ENCODE assay signal across 1 cellular context in the genomic region with DNA sequence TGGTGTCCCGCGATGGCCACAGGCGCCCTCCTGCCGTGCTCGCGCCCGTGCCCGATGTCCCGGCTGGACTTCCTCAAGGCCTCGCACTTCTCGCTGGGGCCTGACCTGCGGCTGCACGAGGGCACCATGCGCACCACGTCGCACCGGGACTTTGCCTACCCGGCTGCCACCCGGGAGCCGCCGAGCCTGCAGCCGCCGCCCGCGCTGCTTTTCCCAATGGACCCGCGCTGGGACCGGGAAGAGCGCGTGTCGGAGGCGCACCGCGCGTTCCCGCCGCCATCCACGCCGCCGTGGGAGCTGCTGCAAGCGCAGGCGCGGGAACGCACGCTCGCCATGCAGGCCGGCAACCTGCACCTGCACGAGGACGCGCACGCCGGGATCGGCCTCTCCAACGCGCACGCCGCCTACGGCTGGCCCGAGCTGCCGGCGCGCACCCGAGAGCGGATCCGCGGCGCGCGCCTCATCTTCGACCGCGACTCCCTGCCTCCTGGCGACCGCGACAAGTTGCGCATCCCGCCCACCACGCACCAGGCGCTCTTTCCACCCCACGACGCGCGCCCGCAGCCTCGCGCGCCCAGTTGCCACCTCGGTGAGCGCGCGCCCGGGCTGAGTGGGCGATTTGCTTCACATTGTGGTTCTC.
TF ChIP-seq lines count a peak whose summit lies in the region.

No MANE protein-coding gene starts in this region.

TF ChIP-seq in K562, 482 proteins besides CTCF, POLR2A, EP300 and RAD21 (continued from another document and continues in another):
- TF ChIP-seq PHF8 (IDR thresholded peaks at IDR 0.05; ENCODE audit: borderline replicate concordance, low read length): peak; percentile 52; the same call in 1 of the 2 replicates
- peak; percentile 32 for TF ChIP-seq RBBP5 (IDR thresholded peaks at IDR 0.05; ENCODE audit: borderline replicate concordance, insufficient read depth, low read length, poor library complexity, severe bottlenecking)
- TF ChIP-seq ZNF184 (CRISPR knock-in tag; IDR thresholded peaks at IDR 0.05): no peak
- no peak for TF ChIP-seq CEBPG (CRISPR knock-in tag; IDR thresholded peaks at IDR 0.05)
- no peak for TF ChIP-seq CEBPG (tag; conservative IDR thresholded peaks at IDR 0.05 in 1 of 2, IDR thresholded peaks at IDR 0.05 in 1 of 2)
- TF ChIP-seq, protein P1, sequence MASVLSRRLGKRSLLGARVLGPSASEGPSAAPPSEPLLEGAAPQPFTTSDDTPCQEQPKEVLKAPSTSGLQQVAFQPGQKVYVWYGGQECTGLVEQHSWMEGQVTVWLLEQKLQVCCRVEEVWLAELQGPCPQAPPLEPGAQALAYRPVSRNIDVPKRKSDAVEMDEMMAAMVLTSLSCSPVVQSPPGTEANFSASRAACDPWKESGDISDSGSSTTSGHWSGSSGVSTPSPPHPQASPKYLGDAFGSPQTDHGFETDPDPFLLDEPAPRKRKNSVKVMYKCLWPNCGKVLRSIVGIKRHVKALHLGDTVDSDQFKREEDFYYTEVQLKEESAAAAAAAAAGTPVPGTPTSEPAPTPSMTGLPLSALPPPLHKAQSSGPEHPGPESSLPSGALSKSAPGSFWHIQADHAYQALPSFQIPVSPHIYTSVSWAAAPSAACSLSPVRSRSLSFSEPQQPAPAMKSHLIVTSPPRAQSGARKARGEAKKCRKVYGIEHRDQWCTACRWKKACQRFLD (CRISPR knock-in tag; IDR thresholded peaks at IDR 0.05): 0 out of 2 replicates have a peak, but pooled peaks have one; percentile 50
- no peak for TF ChIP-seq ZFP30 (CRISPR knock-in tag; IDR thresholded peaks at IDR 0.05; ENCODE audit: borderline replicate concordance)
- TF ChIP-seq, protein P2, sequence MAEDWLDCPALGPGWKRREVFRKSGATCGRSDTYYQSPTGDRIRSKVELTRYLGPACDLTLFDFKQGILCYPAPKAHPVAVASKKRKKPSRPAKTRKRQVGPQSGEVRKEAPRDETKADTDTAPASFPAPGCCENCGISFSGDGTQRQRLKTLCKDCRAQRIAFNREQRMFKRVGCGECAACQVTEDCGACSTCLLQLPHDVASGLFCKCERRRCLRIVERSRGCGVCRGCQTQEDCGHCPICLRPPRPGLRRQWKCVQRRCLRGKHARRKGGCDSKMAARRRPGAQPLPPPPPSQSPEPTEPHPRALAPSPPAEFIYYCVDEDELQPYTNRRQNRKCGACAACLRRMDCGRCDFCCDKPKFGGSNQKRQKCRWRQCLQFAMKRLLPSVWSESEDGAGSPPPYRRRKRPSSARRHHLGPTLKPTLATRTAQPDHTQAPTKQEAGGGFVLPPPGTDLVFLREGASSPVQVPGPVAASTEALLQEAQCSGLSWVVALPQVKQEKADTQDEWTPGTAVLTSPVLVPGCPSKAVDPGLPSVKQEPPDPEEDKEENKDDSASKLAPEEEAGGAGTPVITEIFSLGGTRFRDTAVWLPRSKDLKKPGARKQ (CRISPR knock-in tag; IDR thresholded peaks at IDR 0.05): 0 out of 2 replicates have a peak, but pooled peaks have one; percentile 23
- TF ChIP-seq, protein P3, sequence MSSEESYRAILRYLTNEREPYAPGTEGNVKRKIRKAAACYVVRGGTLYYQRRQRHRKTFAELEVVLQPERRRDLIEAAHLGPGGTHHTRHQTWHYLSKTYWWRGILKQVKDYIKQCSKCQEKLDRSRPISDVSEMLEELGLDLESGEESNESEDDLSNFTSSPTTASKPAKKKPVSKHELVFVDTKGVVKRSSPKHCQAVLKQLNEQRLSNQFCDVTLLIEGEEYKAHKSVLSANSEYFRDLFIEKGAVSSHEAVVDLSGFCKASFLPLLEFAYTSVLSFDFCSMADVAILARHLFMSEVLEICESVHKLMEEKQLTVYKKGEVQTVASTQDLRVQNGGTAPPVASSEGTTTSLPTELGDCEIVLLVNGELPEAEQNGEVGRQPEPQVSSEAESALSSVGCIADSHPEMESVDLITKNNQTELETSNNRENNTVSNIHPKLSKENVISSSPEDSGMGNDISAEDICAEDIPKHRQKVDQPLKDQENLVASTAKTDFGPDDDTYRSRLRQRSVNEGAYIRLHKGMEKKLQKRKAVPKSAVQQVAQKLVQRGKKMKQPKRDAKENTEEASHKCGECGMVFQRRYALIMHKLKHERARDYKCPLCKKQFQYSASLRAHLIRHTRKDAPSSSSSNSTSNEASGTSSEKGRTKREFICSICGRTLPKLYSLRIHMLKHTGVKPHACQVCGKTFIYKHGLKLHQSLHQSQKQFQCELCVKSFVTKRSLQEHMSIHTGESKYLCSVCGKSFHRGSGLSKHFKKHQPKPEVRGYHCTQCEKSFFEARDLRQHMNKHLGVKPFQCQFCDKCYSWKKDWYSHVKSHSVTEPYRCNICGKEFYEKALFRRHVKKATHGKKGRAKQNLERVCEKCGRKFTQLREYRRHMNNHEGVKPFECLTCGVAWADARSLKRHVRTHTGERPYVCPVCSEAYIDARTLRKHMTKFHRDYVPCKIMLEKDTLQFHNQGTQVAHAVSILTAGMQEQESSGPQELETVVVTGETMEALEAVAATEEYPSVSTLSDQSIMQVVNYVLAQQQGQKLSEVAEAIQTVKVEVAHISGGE (CRISPR knock-in tag; IDR thresholded peaks at IDR 0.05): peak in 1 of 3 experiments; percentile 46; a peak in 1 of 6 replicates
- no peak for TF ChIP-seq ZNF445 (CRISPR knock-in tag; IDR thresholded peaks at IDR 0.05; ENCODE audit: low read depth)
- TF ChIP-seq, protein P4, sequence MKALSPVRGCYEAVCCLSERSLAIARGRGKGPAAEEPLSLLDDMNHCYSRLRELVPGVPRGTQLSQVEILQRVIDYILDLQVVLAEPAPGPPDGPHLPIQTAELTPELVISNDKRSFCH (CRISPR knock-in tag; IDR thresholded peaks at IDR 0.05): no peak
- TF ChIP-seq, protein P4 (tag; IDR thresholded peaks at IDR 0.05): peak; percentile 46; the same call in 1 of the 2 replicates
- TF ChIP-seq YY1 (IDR thresholded peaks at IDR 0.05; ENCODE audit: borderline replicate concordance in 1 of 3, control insufficient read depth in 1 of 3, extremely low read depth in 1 of 3, insufficient read depth in 3 of 3, insufficient read length in 1 of 3, insufficient replicate concordance in 2 of 3, low read depth in 1 of 3, low read length in 2 of 3): peak in 1 of 3 experiments; percentile 28
- TF ChIP-seq C11orf30 (IDR thresholded peaks at IDR 0.05; ENCODE audit: low read depth): no peak
- no peak for TF ChIP-seq ZNF140 (CRISPR knock-in tag; IDR thresholded peaks at IDR 0.05)
- no peak for TF ChIP-seq NCOA2 (IDR thresholded peaks at IDR 0.05; ENCODE audit: partially characterized antibody in 2 of 2)
- no peak for TF ChIP-seq HDAC8 (tag; IDR thresholded peaks at IDR 0.05)
- TF ChIP-seq CXXC5 (CRISPR knock-in tag; IDR thresholded peaks at IDR 0.05): peak; percentile 81
- TF ChIP-seq, protein P5, sequence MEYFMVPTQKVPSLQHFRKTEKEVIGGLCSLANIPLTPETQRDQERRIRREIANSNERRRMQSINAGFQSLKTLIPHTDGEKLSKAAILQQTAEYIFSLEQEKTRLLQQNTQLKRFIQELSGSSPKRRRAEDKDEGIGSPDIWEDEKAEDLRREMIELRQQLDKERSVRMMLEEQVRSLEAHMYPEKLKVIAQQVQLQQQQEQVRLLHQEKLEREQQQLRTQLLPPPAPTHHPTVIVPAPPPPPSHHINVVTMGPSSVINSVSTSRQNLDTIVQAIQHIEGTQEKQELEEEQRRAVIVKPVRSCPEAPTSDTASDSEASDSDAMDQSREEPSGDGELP (CRISPR knock-in tag; IDR thresholded peaks at IDR 0.05; ENCODE audit: borderline replicate concordance): peak; percentile 40; the same call in 1 of the 2 replicates
- no peak for TF ChIP-seq ZNF551 (CRISPR knock-in tag; IDR thresholded peaks at IDR 0.05)
- peak; percentile 71; the same call in 1 of the 2 replicates for TF ChIP-seq ZNF764 (CRISPR knock-in tag; IDR thresholded peaks at IDR 0.05; ENCODE audit: low read depth)
- TF ChIP-seq, protein P6, sequence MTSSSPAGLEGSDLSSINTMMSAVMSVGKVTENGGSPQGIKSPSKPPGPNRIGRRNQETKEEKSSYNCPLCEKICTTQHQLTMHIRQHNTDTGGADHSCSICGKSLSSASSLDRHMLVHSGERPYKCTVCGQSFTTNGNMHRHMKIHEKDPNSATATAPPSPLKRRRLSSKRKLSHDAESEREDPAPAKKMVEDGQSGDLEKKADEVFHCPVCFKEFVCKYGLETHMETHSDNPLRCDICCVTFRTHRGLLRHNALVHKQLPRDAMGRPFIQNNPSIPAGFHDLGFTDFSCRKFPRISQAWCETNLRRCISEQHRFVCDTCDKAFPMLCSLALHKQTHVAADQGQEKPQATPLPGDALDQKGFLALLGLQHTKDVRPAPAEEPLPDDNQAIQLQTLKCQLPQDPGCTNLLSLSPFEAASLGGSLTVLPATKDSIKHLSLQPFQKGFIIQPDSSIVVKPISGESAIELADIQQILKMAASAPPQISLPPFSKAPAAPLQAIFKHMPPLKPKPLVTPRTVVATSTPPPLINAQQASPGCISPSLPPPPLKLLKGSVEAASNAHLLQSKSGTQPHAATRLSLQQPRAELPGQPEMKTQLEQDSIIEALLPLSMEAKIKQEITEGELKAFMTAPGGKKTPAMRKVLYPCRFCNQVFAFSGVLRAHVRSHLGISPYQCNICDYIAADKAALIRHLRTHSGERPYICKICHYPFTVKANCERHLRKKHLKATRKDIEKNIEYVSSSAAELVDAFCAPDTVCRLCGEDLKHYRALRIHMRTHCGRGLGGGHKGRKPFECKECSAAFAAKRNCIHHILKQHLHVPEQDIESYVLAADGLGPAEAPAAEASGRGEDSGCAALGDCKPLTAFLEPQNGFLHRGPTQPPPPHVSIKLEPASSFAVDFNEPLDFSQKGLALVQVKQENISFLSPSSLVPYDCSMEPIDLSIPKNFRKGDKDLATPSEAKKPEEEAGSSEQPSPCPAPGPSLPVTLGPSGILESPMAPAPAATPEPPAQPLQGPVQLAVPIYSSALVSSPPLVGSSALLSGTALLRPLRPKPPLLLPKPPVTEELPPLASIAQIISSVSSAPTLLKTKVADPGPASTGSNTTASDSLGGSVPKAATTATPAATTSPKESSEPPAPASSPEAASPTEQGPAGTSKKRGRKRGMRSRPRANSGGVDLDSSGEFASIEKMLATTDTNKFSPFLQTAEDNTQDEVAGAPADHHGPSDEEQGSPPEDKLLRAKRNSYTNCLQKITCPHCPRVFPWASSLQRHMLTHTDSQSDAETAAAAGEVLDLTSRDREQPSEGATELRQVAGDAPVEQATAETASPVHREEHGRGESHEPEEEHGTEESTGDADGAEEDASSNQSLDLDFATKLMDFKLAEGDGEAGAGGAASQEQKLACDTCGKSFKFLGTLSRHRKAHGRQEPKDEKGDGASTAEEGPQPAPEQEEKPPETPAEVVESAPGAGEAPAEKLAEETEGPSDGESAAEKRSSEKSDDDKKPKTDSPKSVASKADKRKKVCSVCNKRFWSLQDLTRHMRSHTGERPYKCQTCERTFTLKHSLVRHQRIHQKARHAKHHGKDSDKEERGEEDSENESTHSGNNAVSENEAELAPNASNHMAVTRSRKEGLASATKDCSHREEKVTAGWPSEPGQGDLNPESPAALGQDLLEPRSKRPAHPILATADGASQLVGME (CRISPR knock-in tag; IDR thresholded peaks at IDR 0.05): no peak
- TF ChIP-seq L3MBTL2 (IDR thresholded peaks at IDR 0.05): peak; percentile 93
